In the genomic region with DNA sequence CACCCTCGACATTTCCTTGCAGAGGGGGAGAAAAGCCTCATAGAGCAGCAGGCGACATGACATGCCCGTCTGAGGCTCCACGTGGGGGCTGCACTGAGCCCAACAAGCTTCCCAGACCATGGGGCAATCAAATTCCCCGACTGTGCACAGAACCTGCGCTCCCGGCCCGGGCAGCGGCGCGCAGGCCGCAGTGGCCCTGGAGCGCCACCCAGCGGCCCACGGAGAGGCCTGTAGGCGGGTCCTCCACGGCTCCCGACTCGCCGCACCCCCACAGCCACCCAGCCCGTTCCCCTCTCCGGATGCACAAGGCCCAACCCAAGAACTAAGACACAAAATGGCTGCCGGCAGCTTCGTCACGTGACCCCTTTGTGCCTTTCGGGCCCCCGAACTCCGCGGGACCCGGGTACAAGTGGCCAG, we compare ENCODE assay signal across 1 cellular context.
A peak's percentile ranks its signal among the peaks of the same experiment; 100 is the strongest.
TF ChIP-seq lines count a peak whose summit lies in the region.

No MANE protein-coding gene starts in this region.

TF ChIP-seq in HepG2, 621 proteins besides CTCF, POLR2A, EP300 and RAD21 (continued from another document and continues in another):
- TF ChIP-seq, protein P1, sequence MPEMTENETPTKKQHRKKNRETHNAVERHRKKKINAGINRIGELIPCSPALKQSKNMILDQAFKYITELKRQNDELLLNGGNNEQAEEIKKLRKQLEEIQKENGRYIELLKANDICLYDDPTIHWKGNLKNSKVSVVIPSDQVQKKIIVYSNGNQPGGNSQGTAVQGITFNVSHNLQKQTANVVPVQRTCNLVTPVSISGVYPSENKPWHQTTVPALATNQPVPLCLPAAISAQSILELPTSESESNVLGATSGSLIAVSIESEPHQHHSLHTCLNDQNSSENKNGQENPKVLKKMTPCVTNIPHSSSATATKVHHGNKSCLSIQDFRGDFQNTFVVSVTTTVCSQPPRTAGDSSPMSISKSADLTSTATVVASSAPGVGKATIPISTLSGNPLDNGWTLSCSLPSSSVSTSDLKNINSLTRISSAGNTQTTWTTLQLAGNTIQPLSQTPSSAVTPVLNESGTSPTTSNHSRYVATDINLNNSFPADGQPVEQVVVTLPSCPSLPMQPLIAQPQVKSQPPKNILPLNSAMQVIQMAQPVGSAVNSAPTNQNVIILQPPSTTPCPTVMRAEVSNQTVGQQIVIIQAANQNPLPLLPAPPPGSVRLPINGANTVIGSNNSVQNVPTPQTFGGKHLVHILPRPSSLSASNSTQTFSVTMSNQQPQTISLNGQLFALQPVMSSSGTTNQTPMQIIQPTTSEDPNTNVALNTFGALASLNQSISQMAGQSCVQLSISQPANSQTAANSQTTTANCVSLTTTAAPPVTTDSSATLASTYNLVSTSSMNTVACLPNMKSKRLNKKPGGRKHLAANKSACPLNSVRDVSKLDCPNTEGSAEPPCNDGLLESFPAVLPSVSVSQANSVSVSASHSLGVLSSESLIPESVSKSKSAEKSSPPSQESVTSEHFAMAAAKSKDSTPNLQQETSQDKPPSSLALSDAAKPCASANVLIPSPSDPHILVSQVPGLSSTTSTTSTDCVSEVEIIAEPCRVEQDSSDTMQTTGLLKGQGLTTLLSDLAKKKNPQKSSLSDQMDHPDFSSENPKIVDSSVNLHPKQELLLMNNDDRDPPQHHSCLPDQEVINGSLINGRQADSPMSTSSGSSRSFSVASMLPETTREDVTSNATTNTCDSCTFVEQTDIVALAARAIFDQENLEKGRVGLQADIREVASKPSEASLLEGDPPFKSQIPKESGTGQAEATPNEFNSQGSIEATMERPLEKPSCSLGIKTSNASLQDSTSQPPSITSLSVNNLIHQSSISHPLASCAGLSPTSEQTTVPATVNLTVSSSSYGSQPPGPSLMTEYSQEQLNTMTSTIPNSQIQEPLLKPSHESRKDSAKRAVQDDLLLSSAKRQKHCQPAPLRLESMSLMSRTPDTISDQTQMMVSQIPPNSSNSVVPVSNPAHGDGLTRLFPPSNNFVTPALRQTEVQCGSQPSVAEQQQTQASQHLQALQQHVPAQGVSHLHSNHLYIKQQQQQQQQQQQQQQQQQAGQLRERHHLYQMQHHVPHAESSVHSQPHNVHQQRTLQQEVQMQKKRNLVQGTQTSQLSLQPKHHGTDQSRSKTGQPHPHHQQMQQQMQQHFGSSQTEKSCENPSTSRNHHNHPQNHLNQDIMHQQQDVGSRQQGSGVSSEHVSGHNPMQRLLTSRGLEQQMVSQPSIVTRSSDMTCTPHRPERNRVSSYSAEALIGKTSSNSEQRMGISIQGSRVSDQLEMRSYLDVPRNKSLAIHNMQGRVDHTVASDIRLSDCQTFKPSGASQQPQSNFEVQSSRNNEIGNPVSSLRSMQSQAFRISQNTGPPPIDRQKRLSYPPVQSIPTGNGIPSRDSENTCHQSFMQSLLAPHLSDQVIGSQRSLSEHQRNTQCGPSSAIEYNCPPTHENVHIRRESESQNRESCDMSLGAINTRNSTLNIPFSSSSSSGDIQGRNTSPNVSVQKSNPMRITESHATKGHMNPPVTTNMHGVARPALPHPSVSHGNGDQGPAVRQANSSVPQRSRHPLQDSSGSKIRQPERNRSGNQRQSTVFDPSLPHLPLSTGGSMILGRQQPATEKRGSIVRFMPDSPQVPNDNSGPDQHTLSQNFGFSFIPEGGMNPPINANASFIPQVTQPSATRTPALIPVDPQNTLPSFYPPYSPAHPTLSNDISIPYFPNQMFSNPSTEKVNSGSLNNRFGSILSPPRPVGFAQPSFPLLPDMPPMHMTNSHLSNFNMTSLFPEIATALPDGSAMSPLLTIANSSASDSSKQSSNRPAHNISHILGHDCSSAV (CRISPR knock-in tag; IDR thresholded peaks at IDR 0.05; ENCODE audit: borderline replicate concordance) = no peak
- TF ChIP-seq FOXO1 (CRISPR knock-in tag; IDR thresholded peaks at IDR 0.05) = peak; percentile 73
- TF ChIP-seq TARDBP (CRISPR knock-in tag; IDR thresholded peaks at IDR 0.05) = peak; percentile 11; the same call in 1 of the 2 replicates
- peak; percentile 73; the same call in 1 of the 2 replicates for TF ChIP-seq TGIF2 (CRISPR knock-in tag; IDR thresholded peaks at IDR 0.05)
- TF ChIP-seq, protein P2, sequence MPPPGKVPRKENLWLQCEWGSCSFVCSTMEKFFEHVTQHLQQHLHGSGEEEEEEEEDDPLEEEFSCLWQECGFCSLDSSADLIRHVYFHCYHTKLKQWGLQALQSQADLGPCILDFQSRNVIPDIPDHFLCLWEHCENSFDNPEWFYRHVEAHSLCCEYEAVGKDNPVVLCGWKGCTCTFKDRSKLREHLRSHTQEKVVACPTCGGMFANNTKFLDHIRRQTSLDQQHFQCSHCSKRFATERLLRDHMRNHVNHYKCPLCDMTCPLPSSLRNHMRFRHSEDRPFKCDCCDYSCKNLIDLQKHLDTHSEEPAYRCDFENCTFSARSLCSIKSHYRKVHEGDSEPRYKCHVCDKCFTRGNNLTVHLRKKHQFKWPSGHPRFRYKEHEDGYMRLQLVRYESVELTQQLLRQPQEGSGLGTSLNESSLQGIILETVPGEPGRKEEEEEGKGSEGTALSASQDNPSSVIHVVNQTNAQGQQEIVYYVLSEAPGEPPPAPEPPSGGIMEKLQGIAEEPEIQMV (CRISPR knock-in tag; IDR thresholded peaks at IDR 0.05; ENCODE audit: low read depth) = 0 out of 2 replicates have a peak, but pooled peaks have one; percentile 37
- TF ChIP-seq, protein P3, sequence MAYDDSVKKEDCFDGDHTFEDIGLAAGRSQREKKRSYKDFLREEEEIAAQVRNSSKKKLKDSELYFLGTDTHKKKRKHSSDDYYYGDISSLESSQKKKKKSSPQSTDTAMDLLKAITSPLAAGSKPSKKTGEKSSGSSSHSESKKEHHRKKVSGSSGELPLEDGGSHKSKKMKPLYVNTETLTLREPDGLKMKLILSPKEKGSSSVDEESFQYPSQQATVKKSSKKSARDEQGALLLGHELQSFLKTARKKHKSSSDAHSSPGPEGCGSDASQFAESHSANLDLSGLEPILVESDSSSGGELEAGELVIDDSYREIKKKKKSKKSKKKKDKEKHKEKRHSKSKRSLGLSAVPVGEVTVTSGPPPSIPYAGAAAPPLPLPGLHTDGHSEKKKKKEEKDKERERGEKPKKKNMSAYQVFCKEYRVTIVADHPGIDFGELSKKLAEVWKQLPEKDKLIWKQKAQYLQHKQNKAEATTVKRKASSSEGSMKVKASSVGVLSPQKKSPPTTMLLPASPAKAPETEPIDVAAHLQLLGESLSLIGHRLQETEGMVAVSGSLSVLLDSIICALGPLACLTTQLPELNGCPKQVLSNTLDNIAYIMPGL (CRISPR knock-in tag; IDR thresholded peaks at IDR 0.05; ENCODE audit: borderline replicate concordance in 1 of 2, low read depth in 1 of 2) = peak; percentile 93 to 95
- TF ChIP-seq TEAD3 (CRISPR knock-in tag; optimal IDR thresholded peaks at IDR 0.05; ENCODE audit: borderline replicate concordance) = peak; percentile 88
- TF ChIP-seq ZNF124 (CRISPR knock-in tag; IDR thresholded peaks at IDR 0.05) = peak; percentile 66; the same call in 1 of the 2 replicates
- peak; percentile 95 for TF ChIP-seq HOXA3 (CRISPR knock-in tag; IDR thresholded peaks at IDR 0.05)
- no peak for TF ChIP-seq RFXAP (CRISPR knock-in tag; IDR thresholded peaks at IDR 0.05; ENCODE audit: borderline replicate concordance)
- TF ChIP-seq ZNF329 (CRISPR knock-in tag; IDR thresholded peaks at IDR 0.05; ENCODE audit: low read depth) = peak; percentile 81; the same call in 1 of the 2 replicates
- TF ChIP-seq GABPB1 (CRISPR knock-in tag; IDR thresholded peaks at IDR 0.05) = peak; percentile 63; the same call in 1 of the 2 replicates
- TF ChIP-seq ZNF230 (CRISPR knock-in tag; IDR thresholded peaks at IDR 0.05) = 0 out of 2 replicates have a peak, but pooled peaks have one; percentile 67
- TF ChIP-seq PCBP1 (IDR thresholded peaks at IDR 0.05; ENCODE audit: borderline replicate concordance, low read depth, low read length) = no peak
- no peak for TF ChIP-seq ARID2 (CRISPR knock-in tag; IDR thresholded peaks at IDR 0.05; ENCODE audit: borderline replicate concordance)
- peak; percentile 62 for TF ChIP-seq MED1 (CRISPR knock-in tag; IDR thresholded peaks at IDR 0.05)
- peak; percentile 70 for TF ChIP-seq STAG1 (CRISPR knock-in tag; IDR thresholded peaks at IDR 0.05)
- TF ChIP-seq ZNF569 (CRISPR knock-in tag; IDR thresholded peaks at IDR 0.05; ENCODE audit: borderline replicate concordance) = 0 out of 2 replicates have a peak, but pooled peaks have one; percentile 26
- peak; percentile 55; the same call in 1 of the 2 replicates for TF ChIP-seq ZKSCAN8 (CRISPR knock-in tag; IDR thresholded peaks at IDR 0.05; ENCODE audit: borderline replicate concordance)
- TF ChIP-seq SALL1 (CRISPR knock-in tag; IDR thresholded peaks at IDR 0.05) = peak; percentile 81
- TF ChIP-seq ZNF430 (CRISPR knock-in tag; IDR thresholded peaks at IDR 0.05) = peak; percentile 86
- peak; percentile 73; the same call in 1 of the 2 replicates for TF ChIP-seq MAZ (IDR thresholded peaks at IDR 0.05; ENCODE audit: borderline replicate concordance, low read depth, low read length)
- peak; percentile 44; the same call in 1 of the 2 replicates for TF ChIP-seq MAZ (CRISPR knock-in tag; IDR thresholded peaks at IDR 0.05; ENCODE audit: low read depth)
- TF ChIP-seq HNRNPLL (IDR thresholded peaks at IDR 0.05; ENCODE audit: low read depth, low read length, poor library complexity, severe bottlenecking) = peak; percentile 64
- TF ChIP-seq, protein P4, sequence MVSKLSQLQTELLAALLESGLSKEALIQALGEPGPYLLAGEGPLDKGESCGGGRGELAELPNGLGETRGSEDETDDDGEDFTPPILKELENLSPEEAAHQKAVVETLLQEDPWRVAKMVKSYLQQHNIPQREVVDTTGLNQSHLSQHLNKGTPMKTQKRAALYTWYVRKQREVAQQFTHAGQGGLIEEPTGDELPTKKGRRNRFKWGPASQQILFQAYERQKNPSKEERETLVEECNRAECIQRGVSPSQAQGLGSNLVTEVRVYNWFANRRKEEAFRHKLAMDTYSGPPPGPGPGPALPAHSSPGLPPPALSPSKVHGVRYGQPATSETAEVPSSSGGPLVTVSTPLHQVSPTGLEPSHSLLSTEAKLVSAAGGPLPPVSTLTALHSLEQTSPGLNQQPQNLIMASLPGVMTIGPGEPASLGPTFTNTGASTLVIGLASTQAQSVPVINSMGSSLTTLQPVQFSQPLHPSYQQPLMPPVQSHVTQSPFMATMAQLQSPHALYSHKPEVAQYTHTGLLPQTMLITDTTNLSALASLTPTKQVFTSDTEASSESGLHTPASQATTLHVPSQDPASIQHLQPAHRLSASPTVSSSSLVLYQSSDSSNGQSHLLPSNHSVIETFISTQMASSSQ (IDR thresholded peaks at IDR 0.05; ENCODE audit: low read depth) = 0 out of 2 replicates have a peak, but pooled peaks have one; percentile 17
- TF ChIP-seq, protein P4 (CRISPR knock-in tag; IDR thresholded peaks at IDR 0.05; ENCODE audit: borderline replicate concordance) = peak; percentile 41; the same call in 1 of the 2 replicates
- TF ChIP-seq, protein P5, sequence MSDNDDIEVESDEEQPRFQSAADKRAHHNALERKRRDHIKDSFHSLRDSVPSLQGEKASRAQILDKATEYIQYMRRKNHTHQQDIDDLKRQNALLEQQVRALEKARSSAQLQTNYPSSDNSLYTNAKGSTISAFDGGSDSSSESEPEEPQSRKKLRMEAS (IDR thresholded peaks at IDR 0.05) = peak; percentile 90
- TF ChIP-seq, protein P6, sequence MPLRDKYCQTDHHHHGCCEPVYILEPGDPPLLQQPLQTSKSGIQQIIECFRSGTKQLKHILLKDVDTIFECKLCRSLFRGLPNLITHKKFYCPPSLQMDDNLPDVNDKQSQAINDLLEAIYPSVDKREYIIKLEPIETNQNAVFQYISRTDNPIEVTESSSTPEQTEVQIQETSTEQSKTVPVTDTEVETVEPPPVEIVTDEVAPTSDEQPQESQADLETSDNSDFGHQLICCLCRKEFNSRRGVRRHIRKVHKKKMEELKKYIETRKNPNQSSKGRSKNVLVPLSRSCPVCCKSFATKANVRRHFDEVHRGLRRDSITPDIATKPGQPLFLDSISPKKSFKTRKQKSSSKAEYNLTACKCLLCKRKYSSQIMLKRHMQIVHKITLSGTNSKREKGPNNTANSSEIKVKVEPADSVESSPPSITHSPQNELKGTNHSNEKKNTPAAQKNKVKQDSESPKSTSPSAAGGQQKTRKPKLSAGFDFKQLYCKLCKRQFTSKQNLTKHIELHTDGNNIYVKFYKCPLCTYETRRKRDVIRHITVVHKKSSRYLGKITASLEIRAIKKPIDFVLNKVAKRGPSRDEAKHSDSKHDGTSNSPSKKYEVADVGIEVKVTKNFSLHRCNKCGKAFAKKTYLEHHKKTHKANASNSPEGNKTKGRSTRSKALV (CRISPR knock-in tag; IDR thresholded peaks at IDR 0.05) = no peak
- TF ChIP-seq, protein P7, sequence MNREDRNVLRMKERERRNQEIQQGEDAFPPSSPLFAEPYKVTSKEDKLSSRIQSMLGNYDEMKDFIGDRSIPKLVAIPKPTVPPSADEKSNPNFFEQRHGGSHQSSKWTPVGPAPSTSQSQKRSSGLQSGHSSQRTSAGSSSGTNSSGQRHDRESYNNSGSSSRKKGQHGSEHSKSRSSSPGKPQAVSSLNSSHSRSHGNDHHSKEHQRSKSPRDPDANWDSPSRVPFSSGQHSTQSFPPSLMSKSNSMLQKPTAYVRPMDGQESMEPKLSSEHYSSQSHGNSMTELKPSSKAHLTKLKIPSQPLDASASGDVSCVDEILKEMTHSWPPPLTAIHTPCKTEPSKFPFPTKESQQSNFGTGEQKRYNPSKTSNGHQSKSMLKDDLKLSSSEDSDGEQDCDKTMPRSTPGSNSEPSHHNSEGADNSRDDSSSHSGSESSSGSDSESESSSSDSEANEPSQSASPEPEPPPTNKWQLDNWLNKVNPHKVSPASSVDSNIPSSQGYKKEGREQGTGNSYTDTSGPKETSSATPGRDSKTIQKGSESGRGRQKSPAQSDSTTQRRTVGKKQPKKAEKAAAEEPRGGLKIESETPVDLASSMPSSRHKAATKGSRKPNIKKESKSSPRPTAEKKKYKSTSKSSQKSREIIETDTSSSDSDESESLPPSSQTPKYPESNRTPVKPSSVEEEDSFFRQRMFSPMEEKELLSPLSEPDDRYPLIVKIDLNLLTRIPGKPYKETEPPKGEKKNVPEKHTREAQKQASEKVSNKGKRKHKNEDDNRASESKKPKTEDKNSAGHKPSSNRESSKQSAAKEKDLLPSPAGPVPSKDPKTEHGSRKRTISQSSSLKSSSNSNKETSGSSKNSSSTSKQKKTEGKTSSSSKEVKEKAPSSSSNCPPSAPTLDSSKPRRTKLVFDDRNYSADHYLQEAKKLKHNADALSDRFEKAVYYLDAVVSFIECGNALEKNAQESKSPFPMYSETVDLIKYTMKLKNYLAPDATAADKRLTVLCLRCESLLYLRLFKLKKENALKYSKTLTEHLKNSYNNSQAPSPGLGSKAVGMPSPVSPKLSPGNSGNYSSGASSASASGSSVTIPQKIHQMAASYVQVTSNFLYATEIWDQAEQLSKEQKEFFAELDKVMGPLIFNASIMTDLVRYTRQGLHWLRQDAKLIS (CRISPR knock-in tag; IDR thresholded peaks at IDR 0.05) = peak; percentile 10; the same call in 1 of the 2 replicates
- peak; percentile 93; the same call in 1 of the 2 replicates for TF ChIP-seq ZNF670 (CRISPR knock-in tag; IDR thresholded peaks at IDR 0.05; ENCODE audit: borderline replicate concordance)
- 0 out of 2 replicates have a peak, but pooled peaks have one; percentile 15 for TF ChIP-seq ZNF274 (CRISPR knock-in tag; IDR thresholded peaks at IDR 0.05)
- peak; percentile 52; the same call in 1 of the 2 replicates for TF ChIP-seq MIXL1 (CRISPR knock-in tag; IDR thresholded peaks at IDR 0.05)
- TF ChIP-seq DMAP1 (CRISPR knock-in tag; IDR thresholded peaks at IDR 0.05) = peak; percentile 92
